Comparison of ENCODE assay signal across 13 cellular contexts in the genomic region with DNA sequence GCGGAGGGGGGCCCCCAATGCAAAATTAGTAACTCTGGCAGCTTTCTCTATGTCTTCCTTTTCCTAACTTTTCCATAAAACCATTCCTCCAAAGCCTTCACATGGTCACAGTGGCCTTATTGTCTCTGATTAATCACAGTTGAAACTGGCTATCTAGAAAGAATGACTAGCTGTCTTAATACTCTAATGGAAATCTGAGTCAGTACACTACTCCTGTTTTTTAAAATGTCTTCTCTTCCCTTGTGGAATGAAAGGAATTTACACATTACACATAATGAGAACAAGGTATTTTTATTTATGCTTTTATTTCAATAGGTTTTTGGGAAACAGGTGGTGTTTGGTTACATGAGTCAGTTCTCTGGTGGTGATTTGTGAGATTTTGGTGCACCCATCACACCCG.
A peak's percentile ranks its signal among the peaks of the same experiment; 100 is the strongest.
DNase-seq lines count a peak whose midpoint lies in the region; ATAC-seq and TF ChIP-seq lines count a peak whose summit lies in the region.
"Had no signal": no experiment of that assay in that cellular context is flagged by ENCODE, and none has a peak within 500 bp of the region (broad histone marks: within the 10 kb centered on the region; RNA-seq: fewer than 3 reads in every experiment).

No MANE protein-coding gene starts in this region.

- H3K4me3 ChIP-seq in GM23248 = no peak overlapping the region
- H3K4me3 ChIP-seq in gastroesophageal sphincter = no peak overlapping the region

- H4K20me1 ChIP-seq in GM23248 (ENCODE audit: insufficient read depth) = no peaks in the 10 kb centered on the region

- no peaks in the 10 kb centered on the region for H3K27me3 ChIP-seq in GM23248 (replicated peaks; ENCODE audit: insufficient read depth)
- no peaks in the 10 kb centered on the region for H3K27me3 ChIP-seq in gastroesophageal sphincter

- ATAC-seq in gastroesophageal sphincter = no peak

- no peak for TF ChIP-seq CTCF in gastroesophageal sphincter (IDR thresholded peaks at IDR 0.05)

- no peak for TF ChIP-seq EP300 in gastroesophageal sphincter (IDR thresholded peaks at IDR 0.05)

- 94 to 97% methylated on average over 2 of the region's 2 CpGs for WGBS in GM23248 (ENCODE audit: low coverage in 1 of 2, low lambda C conversion rate in 2 of 2, missing lambda C conversion rate in 2 of 2), 2 experiments
- WGBS in gastroesophageal sphincter (ENCODE audit: low coverage in 1 of 2), 2 donors = 50 to 92% methylated on average over 2 of the region's 2 CpGs

- H2AFZ ChIP-seq in GM23248 = no peak overlapping the region

- H3K4me1 ChIP-seq in GM23248 (ENCODE audit: insufficient read depth) = peaks cover 5% of the 10 kb centered on the region; the same call in 1 of the 2 replicates
- H3K4me1 ChIP-seq in gastroesophageal sphincter = no peaks in the 10 kb centered on the region

- H3K9me3 ChIP-seq in GM23248 (ENCODE audit: low read depth) (no peaks in the 10 kb centered on the region), gastroesophageal sphincter (no peaks in the 10 kb centered on the region)

- no peaks in the 10 kb centered on the region for H3K79me2 ChIP-seq in GM23248 (ENCODE audit: insufficient read depth)

- no peak for TF ChIP-seq POLR2A in gastroesophageal sphincter (IDR thresholded peaks at IDR 0.05)

- DNase-seq in AG20443 (ENCODE audit: low spot score) (peak; percentile 7), GM23248 (peak; percentile 32), RPMI7951 (ENCODE audit: low read depth) (peak; percentile 1), kidney tubule cell (ENCODE audit: low spot score) (peak; percentile 64), NCI-H1694 treated with DMSO at 0.1 percent for 48 hours (lab: John Stamatoyannopoulos, UW) (no peak), GM19238 (ENCODE audit: insufficient read length, low spot score) (no peak), OCI-M1 (lab: John Stamatoyannopoulos, UW) (no peak)
- DNase-seq: DMS79 treated with DMSO at 0.1 percent for 48 hours, GF-D8, NCI-H1930, NCI-H446, SHP77 treated with DMSO at 0.1 percent for 48 hours had no signal

- H3K27ac ChIP-seq in GM23248 (no peak overlapping the region), gastroesophageal sphincter (no peak overlapping the region)

- no peak overlapping the region for H3K9ac ChIP-seq in GM23248

- no peaks in the 10 kb centered on the region for H3K36me3 ChIP-seq in GM23248 (ENCODE audit: low read depth)
- H3K36me3 ChIP-seq in gastroesophageal sphincter = no peaks in the 10 kb centered on the region

- no peak overlapping the region for H3K4me2 ChIP-seq in GM23248 (ENCODE audit: unreplicated experiment)

- H3K9me2 ChIP-seq in GM23248 (ENCODE audit: insufficient read depth) = no peaks in the 10 kb centered on the region

- no peaks in the 10 kb centered on the region for H3F3A ChIP-seq in GM23248 (ENCODE audit: insufficient read depth)

- in situ Hi-C loops in GM23248 (cut with MboI) = no loop called here

Comparison
In these comparisons a context has a peak if more than half of its experiments do, and no peak if none do; other contexts are left out.
1. DNase-seq: peak in AG20443 (single experiment), GM23248 (single experiment), RPMI7951 (single experiment) and kidney tubule cell (single experiment); none in NCI-H1694 treated with DMSO at 0.1 percent for 48 hours (single experiment), GM19238 (single experiment) and OCI-M1 (single experiment).